ENCODE assay signal across 14 cellular contexts in the genomic region with DNA sequence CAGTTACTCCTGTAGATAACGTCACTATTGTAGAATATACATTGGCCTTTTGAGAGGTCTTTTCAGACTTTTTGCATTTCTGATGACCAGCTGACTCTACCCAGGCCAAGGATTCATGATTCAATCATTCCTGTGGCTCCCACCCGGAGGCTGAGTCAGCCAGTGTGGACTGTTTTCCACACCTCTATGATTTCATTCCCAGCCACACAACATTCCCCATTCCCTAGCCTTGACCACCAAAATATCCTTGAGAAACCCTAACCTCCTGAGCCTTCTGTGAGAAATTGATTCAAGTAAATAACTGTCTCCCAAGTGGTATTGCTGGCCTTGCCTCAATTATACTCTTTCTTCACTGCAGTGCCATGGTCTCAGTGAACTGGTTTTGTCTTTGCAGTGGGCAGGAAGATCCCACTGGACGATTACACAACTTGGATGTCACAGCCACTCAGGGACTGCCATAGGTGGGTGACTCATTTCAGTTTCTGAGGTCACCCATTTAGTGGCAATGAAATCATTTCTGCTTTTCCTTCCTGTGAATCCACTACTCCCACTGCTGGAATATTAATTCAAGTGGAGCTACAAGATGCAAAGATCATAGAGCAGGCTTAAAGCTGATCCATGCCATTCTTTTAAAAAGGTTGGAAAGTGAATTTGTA.
A peak's percentile ranks its signal among the peaks of the same experiment; 100 is the strongest.
DNase-seq lines count a peak whose midpoint lies in the region; ATAC-seq and TF ChIP-seq lines count a peak whose summit lies in the region.
"Had no signal": no experiment of that assay in that cellular context is flagged by ENCODE, and none has a peak within 500 bp of the region (broad histone marks: within the 10 kb centered on the region; RNA-seq: fewer than 3 reads in every experiment).

No MANE protein-coding gene starts in this region.

- no peak overlapping the region for H2AK5ac ChIP-seq in IMR-90 (ENCODE audit: low read depth, low read length)

- no peaks in the 10 kb centered on the region for H3K9me1 ChIP-seq in IMR-90 (ENCODE audit: insufficient read depth, low read length)

- CTCF ChIA-PET in IMR-90 (lab: Yijun Ruan, JAX), result no interaction called here

- TF ChIP-seq CTCF in AG10803 (conservative IDR thresholded peaks at IDR 0.05; ENCODE audit: low read length), result no peak
- no peak for TF ChIP-seq CTCF in IMR-90 (conservative IDR thresholded peaks at IDR 0.05; ENCODE audit: low read depth, low read length)
- TF ChIP-seq CTCF in astrocyte of the cerebellum (IDR thresholded peaks at IDR 0.05; ENCODE audit: low read depth, low read length, missing control alignments), result no peak

- BruUV-seq in IMR-90 (replicated peaks; lab: Mats Ljungman, UMichigan), result no TSS peak

- H3K9me3 Mint-ChIP-seq in activated naive CD8-positive, alpha-beta T cell treated with anti-CD3 and anti-CD28 coated beads, Interleukin-2, amount 50 U/mL, for 24 hours, result peaks cover 12% of the 10 kb centered on the region

- peak; percentile 72 for DNase-seq in AG10803 (ENCODE audit: low read depth)
- peak; percentile 93 for DNase-seq in IMR-90
- peak; percentile 99 for DNase-seq in astrocyte of the cerebellum (ENCODE audit: low read depth)
- peak; percentile 96 for DNase-seq in iris pigment epithelial cell (ENCODE audit: low read depth)
- DNase-seq in cortex of kidney (lab: John Stamatoyannopoulos, UW), result no peak
- no peak for DNase-seq in activated naive CD8-positive, alpha-beta T cell treated with anti-CD3 and anti-CD28 coated beads, Interleukin-2, amount 50 U/mL, for 24 hours
- DNase-seq: activated CD4-positive, alpha-beta T cell treated with anti-CD3 and anti-CD28 coated beads for 1 hour; CD4-positive, alpha-beta memory T cell; dermis blood vessel endothelial cell; naive B cell had no signal

- no peak overlapping the region for H2BK20ac ChIP-seq in IMR-90 (ENCODE audit: low read depth, low read length)

- peak overlapping the region; percentile 80 for H3K27ac ChIP-seq in IMR-90 (ENCODE audit: insufficient read depth, low read length)

- no peak overlapping the region for H2AK9ac ChIP-seq in IMR-90 (replicated peaks; ENCODE audit: low read depth, low read length, poor library complexity)

- H3K36me3 Mint-ChIP-seq in activated naive CD8-positive, alpha-beta T cell treated with anti-CD3 and anti-CD28 coated beads, Interleukin-2, amount 50 U/mL, for 24 hours (ENCODE audit: low read depth), result no peaks in the 10 kb centered on the region
- H3K36me3 Mint-ChIP-seq: CD4-positive, alpha-beta memory T cell; naive B cell; stimulated activated effector memory CD8-positive, alpha-beta T cell treated with anti-CD3 and anti-CD28 coated beads, Interleukin-12 subunit alpha, Interleukin-12 subunit beta, amount 100 ng/mL, for 72 hours had no signal

- in situ Hi-C loops in IMR-90 (cut with MboI; ENCODE audit: low sequenced_read_pairs) (no loop called here), astrocyte of the cerebellum (cut with HindIII; ENCODE audit: low sequenced_read_pairs) (no loop called here)

- no peak overlapping the region for H3K56ac ChIP-seq in IMR-90 (ENCODE audit: extremely low read depth, insufficient read depth, low read length)

- H3K4me3 Mint-ChIP-seq in activated naive CD8-positive, alpha-beta T cell treated with anti-CD3 and anti-CD28 coated beads, Interleukin-2, amount 50 U/mL, for 24 hours, result no peak overlapping the region
- H3K4me3 Mint-ChIP-seq: CD4-positive, alpha-beta memory T cell; naive B cell; stimulated activated effector memory CD8-positive, alpha-beta T cell treated with anti-CD3 and anti-CD28 coated beads, Interleukin-12 subunit alpha, Interleukin-12 subunit beta, amount 100 ng/mL, for 72 hours had no signal

- H4K5ac ChIP-seq in IMR-90 (ENCODE audit: low read depth, low read length), result peak overlapping the region; percentile 43; the same call in 1 of the 2 replicates

- H3K79me1 ChIP-seq in IMR-90 (ENCODE audit: low read depth in 1 of 2, low read length in 2 of 2), result no peaks in the 10 kb centered on the region

- intact Hi-C loops in IMR-90 (cut with micrococcal nuclease), result no loop called here

- H3K4me2 ChIP-seq in IMR-90 (ENCODE audit: low read depth, low read length), result peak overlapping the region; percentile 71

- no peak for TF ChIP-seq POLR2A in IMR-90 (IDR thresholded peaks at IDR 0.05; ENCODE audit: low read depth, low read length)

- no peaks in the 10 kb centered on the region for H3K36me3 ChIP-seq in IMR-90 (ENCODE audit: control insufficient read depth, insufficient read depth, low read length)

- peak overlapping the region; percentile 90 for H2BK5ac ChIP-seq in IMR-90 (ENCODE audit: low read depth, low read length, poor library complexity, severe bottlenecking)

- H3K9me3 ChIP-seq in IMR-90 (ENCODE audit: control insufficient read depth, insufficient read depth, low read length), result no peaks in the 10 kb centered on the region

- no peak overlapping the region for H3K14ac ChIP-seq in IMR-90 (replicated peaks; ENCODE audit: low read depth, low read length)

- H2BK15ac ChIP-seq in IMR-90 (ENCODE audit: low read depth, low read length), result no peak overlapping the region

- TF ChIP-seq RAD21 in IMR-90 (IDR thresholded peaks at IDR 0.05; ENCODE audit: low read length), result no peak

- no CpG with 5 or more reads among the region's 3 CpGs for WGBS in IMR-90 (ENCODE audit: extremely low coverage in 2 of 2, insufficient read length in 1 of 2), 2 experiments

- dilution Hi-C loops in IMR-90 (cut with HindIII; ENCODE audit: low sequenced_read_pairs, unreplicated experiment), result no loop called here

- peak overlapping the region; percentile 9; the same call in 1 of the 2 replicates for H3K4ac ChIP-seq in IMR-90 (ENCODE audit: low read depth, low read length)

- peaks cover 9% of the 10 kb centered on the region for H3K4me1 ChIP-seq in IMR-90 (ENCODE audit: control insufficient read depth, insufficient read depth, low read length)

- no peaks in the 10 kb centered on the region for H3K27me3 Mint-ChIP-seq in activated naive CD8-positive, alpha-beta T cell treated with anti-CD3 and anti-CD28 coated beads, Interleukin-2, amount 50 U/mL, for 24 hours
- H3K27me3 Mint-ChIP-seq: CD4-positive, alpha-beta memory T cell; naive B cell had no signal

- POLR2A ChIA-PET in IMR-90 (lab: Charles Lee; ENCODE audit: unreplicated experiment), result no interaction called here

- H3K4me1 Mint-ChIP-seq in activated naive CD8-positive, alpha-beta T cell treated with anti-CD3 and anti-CD28 coated beads, Interleukin-2, amount 50 U/mL, for 24 hours, result no peaks in the 10 kb centered on the region
- H3K4me1 Mint-ChIP-seq: naive B cell; stimulated activated effector memory CD8-positive, alpha-beta T cell treated with anti-CD3 and anti-CD28 coated beads, Interleukin-12 subunit alpha, Interleukin-12 subunit beta, amount 100 ng/mL, for 72 hours had no signal

- no peak overlapping the region for H4K91ac ChIP-seq in IMR-90 (ENCODE audit: insufficient read depth, low read depth, low read length)

- peak; percentile 79 for ATAC-seq in IMR-90 (ENCODE audit: low read depth)
- no peak for ATAC-seq in GM21381 (IDR thresholded peaks at IDR 0.05; ENCODE audit: unreplicated experiment)
- no peak for ATAC-seq in HG02970 (IDR thresholded peaks at IDR 0.05; ENCODE audit: low FRiP score, unreplicated experiment)
- no peak for ATAC-seq in activated naive CD8-positive, alpha-beta T cell treated with anti-CD3 and anti-CD28 coated beads, Interleukin-2, amount 50 U/mL, for 24 hours
- ATAC-seq: GM12878; stimulated activated effector memory CD8-positive, alpha-beta T cell treated with anti-CD3 and anti-CD28 coated beads, Interleukin-12 subunit alpha, Interleukin-12 subunit beta, amount 100 ng/mL, for 72 hours had no signal

- peak overlapping the region in 1 of 2 experiments; percentile 11; a peak in 1 of 4 replicates for H4K8ac ChIP-seq in IMR-90 (ENCODE audit: low read depth in 2 of 2, low read length in 2 of 2)

- H3K18ac ChIP-seq in IMR-90 (ENCODE audit: low read depth, low read length), result peak overlapping the region; percentile 91

- H3K4me3 ChIP-seq in AG10803 (ENCODE audit: low read length) (no peak overlapping the region), IMR-90 (ENCODE audit: insufficient read depth, low read depth, low read length) (no peak overlapping the region), astrocyte of the cerebellum (ENCODE audit: low read depth, low read length) (no peak overlapping the region)
- H3K4me3 ChIP-seq: GM12878 had no signal

- no peak overlapping the region for H3K23ac ChIP-seq in IMR-90 (ENCODE audit: low read depth, low read length)

- no peak overlapping the region for H3K9ac ChIP-seq in IMR-90 (ENCODE audit: low read depth, low read length)

- no peak overlapping the region for H2AFZ ChIP-seq in IMR-90 (replicated peaks; ENCODE audit: low read length, poor library complexity)

- H2BK120ac ChIP-seq in IMR-90 (ENCODE audit: low read depth, low read length), result 0 out of 2 replicates have a peak overlapping the region, but pooled peaks have one; percentile 40

- no peak overlapping the region for H3K27ac Mint-ChIP-seq in activated naive CD8-positive, alpha-beta T cell treated with anti-CD3 and anti-CD28 coated beads, Interleukin-2, amount 50 U/mL, for 24 hours
- H3K27ac Mint-ChIP-seq: CD4-positive, alpha-beta memory T cell; naive B cell; stimulated activated effector memory CD8-positive, alpha-beta T cell treated with anti-CD3 and anti-CD28 coated beads, Interleukin-12 subunit alpha, Interleukin-12 subunit beta, amount 100 ng/mL, for 72 hours had no signal

- no peaks in the 10 kb centered on the region for H3K27me3 ChIP-seq in IMR-90 (ENCODE audit: control insufficient read depth, insufficient read depth, low read length)

- H4K20me1 ChIP-seq in IMR-90 (ENCODE audit: insufficient read depth, low read length), result no peaks in the 10 kb centered on the region

TF ChIP-seq in IMR-90, 13 proteins besides CTCF, POLR2A, EP300 and RAD21:
- no peak for TF ChIP-seq MAFK (IDR thresholded peaks at IDR 0.05; ENCODE audit: low read depth, low read length)
- peak; percentile 34; the same call in 1 of the 2 replicates for TF ChIP-seq FOS (IDR thresholded peaks at IDR 0.05; ENCODE audit: low read depth, low read length)
- TF ChIP-seq RCOR1 (IDR thresholded peaks at IDR 0.05; ENCODE audit: insufficient replicate concordance, low read length), result no peak
- peak; percentile 89 for TF ChIP-seq CEBPB (IDR thresholded peaks at IDR 0.05; ENCODE audit: low read depth, low read length)

Comparison
In these comparisons a context has a peak if more than half of its experiments do, and no peak if none do; other contexts are left out.
1. DNase-seq: peak in AG10803 (single experiment), IMR-90 (single experiment), astrocyte of the cerebellum (single experiment) and iris pigment epithelial cell (single experiment); none in cortex of kidney (single experiment) and activated naive CD8-positive, alpha-beta T cell treated with anti-CD3 and anti-CD28 coated beads, Interleukin-2, amount 50 U/mL, for 24 hours (single experiment).